Comparison of ENCODE assay signal across 14 cellular contexts in the genomic region with DNA sequence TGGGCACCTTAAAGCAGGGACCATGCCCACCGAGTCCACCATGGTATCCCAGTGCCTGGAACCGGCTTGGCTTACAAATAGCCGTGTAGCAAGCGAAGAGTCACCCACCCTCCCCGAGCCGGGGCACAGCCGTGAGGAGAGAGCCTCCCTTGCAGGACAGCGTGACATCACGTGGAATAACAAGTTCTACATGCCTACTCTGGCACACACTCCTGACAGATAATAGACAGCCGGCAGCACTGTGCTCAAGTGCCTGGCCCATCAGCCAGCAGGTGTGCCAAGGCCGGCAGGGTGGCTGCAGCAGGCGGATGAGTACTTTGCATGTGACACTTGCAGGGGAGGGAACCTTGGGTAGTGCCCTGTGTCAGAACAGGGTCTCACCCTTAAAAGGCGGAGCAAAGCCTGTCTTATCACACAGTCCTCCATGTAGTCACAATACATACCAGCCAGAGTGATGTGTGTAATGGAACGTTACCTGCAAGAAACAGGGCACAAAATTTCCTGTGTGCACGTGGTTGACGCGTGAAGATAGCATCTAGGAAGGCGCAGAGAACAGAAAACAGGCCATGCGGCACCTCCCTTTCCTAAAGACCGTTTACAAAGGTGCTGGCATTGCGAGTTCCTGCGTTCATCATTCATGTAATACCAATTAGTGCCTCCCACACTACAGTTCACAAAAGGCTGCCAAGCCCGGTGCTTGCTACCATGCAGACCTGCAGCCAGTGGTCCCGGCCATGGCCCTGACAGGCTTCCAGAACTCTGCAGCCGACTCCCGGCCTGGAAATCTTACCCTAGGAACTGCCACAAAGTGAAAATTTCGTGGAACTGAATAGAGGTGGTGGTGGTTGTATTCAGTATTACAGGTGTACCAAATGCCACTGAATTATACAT. TPM values are rescaled to one million over a fixed set of nuclear protein-coding genes. Genes with fewer than 3 reads are reported as not detected.
DNase-seq lines count a peak whose midpoint lies in the region; ATAC-seq and TF ChIP-seq lines count a peak whose summit lies in the region.
"Had no signal": no experiment of that assay in that cellular context is flagged by ENCODE, and none has a peak within 500 bp of the region (broad histone marks: within the 10 kb centered on the region; RNA-seq: fewer than 3 reads in every experiment).

No MANE protein-coding gene starts in this region.

- no peaks in the 10 kb centered on the region for H3K27me3 Mint-ChIP-seq in MCF 10A (ENCODE audit: insufficient read depth, unreplicated experiment)
- H3K27me3 Mint-ChIP-seq: activated T-helper 17 cell treated with anti-CD3 and anti-CD28 coated beads, Interleukin-2, amount 50 U/mL, for 72 hours; natural killer cell treated with Interleukin-12 subunit alpha and Interleukin-12 subunit beta and Interleukin-15 and Interleukin-18, amount 100 ng/mL, for 72 hours had no signal

- ATAC-seq in GM18909 (IDR thresholded peaks at IDR 0.05; ENCODE audit: poor library complexity, unreplicated experiment) (no peak), GM19463 (IDR thresholded peaks at IDR 0.05; ENCODE audit: unreplicated experiment) (no peak)
- ATAC-seq: activated T-helper 17 cell treated with anti-CD3 and anti-CD28 coated beads, Interleukin-2, amount 50 U/mL, for 72 hours; K562; natural killer cell treated with Interleukin-12 subunit alpha and Interleukin-12 subunit beta and Interleukin-15 and Interleukin-18, amount 100 ng/mL, for 72 hours had no signal

- no peak overlapping the region for H3K27ac Mint-ChIP-seq in MCF 10A (ENCODE audit: low read depth, unreplicated experiment)
- H3K27ac Mint-ChIP-seq: natural killer cell treated with Interleukin-12 subunit alpha and Interleukin-12 subunit beta and Interleukin-15 and Interleukin-18, amount 100 ng/mL, for 72 hours had no signal

- peak; percentile 57 to 65 for DNase-seq in breast epithelium (ENCODE audit: low spot score in 2 of 2)
- no peak for DNase-seq in MCF 10A (ENCODE audit: unreplicated experiment)
- peak in 6 of 7 donors; percentile 55 to 89 (median 74) for DNase-seq in adrenal gland
- DNase-seq in lower leg skin (ENCODE audit: low spot score in 2 of 2), result peak; percentile 76 to 92
- no peak for DNase-seq in KBM-7
- no peak for DNase-seq in foreskin melanocyte
- DNase-seq: OCI-M1, upper lobe of left lung, WERI-Rb-1 had no signal

- peaks cover 34% of the 10 kb centered on the region for H3K36me3 Mint-ChIP-seq in MCF 10A (ENCODE audit: insufficient read depth, unreplicated experiment)
- H3K36me3 Mint-ChIP-seq: natural killer cell treated with Interleukin-12 subunit alpha and Interleukin-12 subunit beta and Interleukin-15 and Interleukin-18, amount 100 ng/mL, for 72 hours had no signal

- H3K36me3 ChIP-seq in breast epithelium (no peaks in the 10 kb centered on the region), adrenal gland (replicated peaks in 1 of 2) (peaks cover 0 to 41% of the 10 kb centered on the region in 2 donors)

- no peaks in the 10 kb centered on the region for H3K9me3 Mint-ChIP-seq in MCF 10A (ENCODE audit: unreplicated experiment)
- H3K9me3 Mint-ChIP-seq: activated T-helper 17 cell treated with anti-CD3 and anti-CD28 coated beads, Interleukin-2, amount 50 U/mL, for 72 hours; natural killer cell treated with Interleukin-12 subunit alpha and Interleukin-12 subunit beta and Interleukin-15 and Interleukin-18, amount 100 ng/mL, for 72 hours had no signal

- intact Hi-C loops in breast epithelium (cut with DNase I; ENCODE audit: low total_unique reads) (no loop called here), MCF 10A (cut with micrococcal nuclease) (no loop called here), adrenal gland (cut with DNase I) (no loop called here), lower leg skin (cut with DNase I; ENCODE audit: low total_unique reads) (no loop called here)

- H3K4me1 ChIP-seq in breast epithelium (peaks cover 2 to 31% of the 10 kb centered on the region in 2 donors), adrenal gland (replicated peaks in 1 of 2) (peaks cover 40 to 74% of the 10 kb centered on the region in 2 donors)

- CTCF ChIA-PET in MCF 10A (lab: Yijun Ruan, JAX), result no interaction called here

- peak overlapping the region; percentile 50 to 80 for H3K27ac ChIP-seq in breast epithelium
- peak overlapping the region; percentile 12 to 96 (median 87) for H3K27ac ChIP-seq in adrenal gland
- H3K27ac ChIP-seq: WERI-Rb-1 had no signal

- TF ChIP-seq POLR2A in breast epithelium (IDR thresholded peaks at IDR 0.05) (no peak), adrenal gland (IDR thresholded peaks at IDR 0.05) (peak in 1 of 2 donors; percentile 11), lower leg skin (IDR thresholded peaks at IDR 0.05) (no peak)

- POLR2A ChIA-PET in MCF 10A (lab: Yijun Ruan, JAX), result no interaction called here

- TF ChIP-seq CTCF in breast epithelium (IDR thresholded peaks at IDR 0.05) (no peak), MCF 10A (IDR thresholded peaks at IDR 0.05; ENCODE audit: unreplicated experiment) (no peak), adrenal gland (IDR thresholded peaks at IDR 0.05) (no peak), lower leg skin (IDR thresholded peaks at IDR 0.05) (no peak)

- H3K4me3 ChIP-seq in breast epithelium (peak overlapping the region in 1 of 3 donors; percentile 5), adrenal gland (no peak overlapping the region), lower leg skin (ENCODE audit: low read depth, poor library complexity, severe bottlenecking) (no peak overlapping the region)
- H3K4me3 ChIP-seq: K562, upper lobe of left lung had no signal

- no TSS peak for BruUV-seq in MCF 10A (replicated peaks; lab: Mats Ljungman, UMichigan)

- in situ Hi-C loops in KBM-7 (cut with MboI; ENCODE audit: low pct_unique_long_range_greater_than_20kb, low sequenced_read_pairs), result no loop called here

- H3K9me3 ChIP-seq in breast epithelium (no peaks in the 10 kb centered on the region), adrenal gland (replicated peaks in 1 of 3) (no peaks in the 10 kb centered on the region)
- H3K9me3 ChIP-seq: upper lobe of left lung had no signal

- 59 to 77% (median 66%) methylated on average over 15 to 27 of the region's 27 CpGs for WGBS in adrenal gland, 4 donors
- 39 to 58% methylated on average over 23 to 27 of the region's 27 CpGs for WGBS in lower leg skin, 2 donors

- no peaks in the 10 kb centered on the region for H3K27me3 ChIP-seq in breast epithelium
- H3K27me3 ChIP-seq in adrenal gland, result no peaks in the 10 kb centered on the region
- H3K27me3 ChIP-seq: upper lobe of left lung had no signal

- H3K4me3 Mint-ChIP-seq in MCF 10A (ENCODE audit: unreplicated experiment), result no peak overlapping the region
- H3K4me3 Mint-ChIP-seq: activated T-helper 17 cell treated with anti-CD3 and anti-CD28 coated beads, Interleukin-2, amount 50 U/mL, for 72 hours; natural killer cell treated with Interleukin-12 subunit alpha and Interleukin-12 subunit beta and Interleukin-15 and Interleukin-18, amount 100 ng/mL, for 72 hours had no signal

- H3K4me1 Mint-ChIP-seq in MCF 10A (ENCODE audit: insufficient read depth, unreplicated experiment), result peaks cover 27% of the 10 kb centered on the region

RNA-seq across cellular contexts. Expression of a gene that starts 16.4 kb away (rescaled TPM):
- total RNA-seq in breast epithelium (100 to 1,000 TPM in 2 of 3 donors, 10 to 100 TPM in 1; 85.6 to 106 (median 105) TPM), MCF 10A (2022) (28.2 and 41.9 TPM in 2 replicates), adrenal gland (100 to 1,000 TPM in 5 of 8 donors, 10 to 100 TPM in 3; 82.8 to 188 (median 109) TPM), lower leg skin (100 to 1,000 TPM; 127 to 162 (median 143) TPM)
- polyA plus RNA-seq in adrenal gland, result 100 to 1,000 TPM in 2 of 3 donors, 10 to 100 TPM in 1; 96.5 to 121 (median 111) TPM

RNA-seq across cellular contexts. Expression of a gene that starts 58.8 kb away (rescaled TPM):
- total RNA-seq in breast epithelium (10 to 100 TPM; 12.8 to 28.5 (median 26.2) TPM), MCF 10A (2022) (27.2 and 30.2 TPM in 2 replicates), adrenal gland (10 to 100 TPM in 6 of 8 donors, 1 to 10 TPM in 2; 5.4 to 26.1 (median 19.9) TPM), lower leg skin (10 to 100 TPM; 15.1 to 28.3 (median 18.6) TPM)
- 10 to 100 TPM in 1 of 3 donors, 1 to 10 TPM in 2; 5.5 to 19.7 (median 9.0) TPM for polyA plus RNA-seq in adrenal gland

Comparison
In these comparisons a context has a peak if more than half of its experiments do, and no peak if none do; other contexts are left out.
1. DNase-seq: peak in breast epithelium (2 of 2), adrenal gland (6 of 7) and lower leg skin (2 of 2); none in MCF 10A (single experiment), KBM-7 (single experiment) and foreskin melanocyte (single experiment).